In the genomic region with DNA sequence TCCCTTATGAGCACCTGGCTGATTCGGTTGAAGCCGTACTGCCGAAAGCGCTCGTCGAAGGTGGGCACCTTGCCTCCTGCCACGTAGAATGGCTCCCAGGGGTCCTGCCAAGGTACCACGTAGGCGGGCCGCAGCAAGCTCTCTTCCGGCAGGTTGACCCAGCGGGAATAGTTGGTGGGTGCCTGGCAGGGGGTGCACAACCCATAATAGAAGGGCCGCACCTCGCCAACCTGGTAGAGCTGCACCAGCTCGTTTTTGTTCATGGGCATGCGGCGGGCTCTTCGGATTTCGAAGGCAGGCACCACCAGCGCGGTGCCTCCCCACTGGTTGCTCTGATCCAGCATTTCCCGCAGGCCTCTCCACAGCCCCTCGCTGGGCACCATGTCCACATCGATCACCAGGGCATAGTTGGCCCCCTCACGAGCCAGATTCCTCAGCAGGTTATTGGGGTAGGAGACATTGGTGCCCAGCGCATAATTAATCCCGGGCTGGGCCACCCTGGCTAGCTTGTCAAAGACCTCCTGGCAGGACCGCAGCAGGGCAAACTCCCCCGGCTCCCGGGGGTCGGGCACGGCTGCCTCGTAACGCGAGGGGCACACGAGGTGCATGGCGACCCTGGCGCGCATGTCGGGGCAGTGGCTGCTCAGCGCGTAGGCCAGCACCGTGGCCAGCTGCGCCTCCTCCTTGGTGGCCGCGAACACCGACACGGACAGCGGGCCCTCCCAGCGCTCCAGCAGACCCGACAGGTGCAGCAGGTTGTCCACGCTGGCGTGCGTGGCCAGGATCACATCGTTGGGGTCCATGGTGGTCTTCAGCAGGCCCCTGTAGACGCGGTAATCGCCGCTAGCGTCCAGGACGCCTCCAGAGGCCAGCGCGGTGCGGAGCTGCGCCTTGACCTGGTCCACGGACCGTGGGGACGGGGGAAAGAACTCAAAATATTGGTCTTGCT, we compare ENCODE assay signal across 6 cellular contexts. TPM values are rescaled to one million over a fixed set of nuclear protein-coding genes. Genes with fewer than 3 reads are reported as not detected.
DNase-seq lines count a peak whose midpoint lies in the region; ATAC-seq and TF ChIP-seq lines count a peak whose summit lies in the region.

No MANE protein-coding gene starts in this region.

- H3K4me3 ChIP-seq in GM23338 = peak overlapping the region; percentile 95
- peak overlapping the region; percentile 60 for H3K4me3 ChIP-seq in mucosa of stomach (ENCODE audit: low read length)

- 16 to 30% (median 29%) methylated on average over 68 of the region's 68 CpGs for WGBS in adipose tissue, 3 donors

- H3K9me3 Mint-ChIP-seq in GM23338 = peaks cover 5% of the 10 kb centered on the region; the same call in 2 of the 3 replicates

- H3K36me3 ChIP-seq in GM23338 (ENCODE audit: insufficient read depth) = no peaks in the 10 kb centered on the region
- peaks cover 1% of the 10 kb centered on the region for H3K36me3 ChIP-seq in mucosa of stomach (ENCODE audit: control insufficient read depth, insufficient read depth, low read length)

- peak overlapping the region; percentile 96 for H3K4me3 Mint-ChIP-seq in GM23338

- H3K9me3 ChIP-seq in mucosa of stomach (ENCODE audit: control insufficient read depth, low read length) = no peaks in the 10 kb centered on the region

- peaks cover 8% of the 10 kb centered on the region; the same call in 1 of the 2 replicates for H3K27me3 ChIP-seq in GM23338 (ENCODE audit: insufficient read depth)
- no peaks in the 10 kb centered on the region for H3K27me3 ChIP-seq in mucosa of stomach (ENCODE audit: control insufficient read depth, insufficient read depth, low read length)

- peaks cover 19% of the 10 kb centered on the region for H3K36me3 Mint-ChIP-seq in GM23338 (ENCODE audit: low read depth)

- H4K20me1 ChIP-seq in GM23338 (replicated peaks; ENCODE audit: insufficient read depth) = 0 out of 2 replicates have a peak, but pooled peaks cover 3% of the 10 kb centered on the region

- H3K79me2 ChIP-seq in GM23338 (replicated peaks; ENCODE audit: insufficient read depth) = peaks cover 14% of the 10 kb centered on the region

- TF ChIP-seq CTCF in GM23338 (conservative IDR thresholded peaks at IDR 0.05; ENCODE audit: low read depth in 2 of 2) = no peak

- peak overlapping the region; percentile 99 for H2AFZ ChIP-seq in GM23338

- H3K9me2 ChIP-seq in GM23338 (ENCODE audit: insufficient read depth) = no peaks in the 10 kb centered on the region

- H3K27ac Mint-ChIP-seq in GM23338 = no peak overlapping the region

- peak overlapping the region; percentile 99 for H3K4me2 ChIP-seq in GM23338

- DNase-seq in GM23338 (ENCODE audit: low spot score) (no peak), GF-D8 (lab: John Stamatoyannopoulos, UW) (no peak), COLO829 (ENCODE audit: low spot score) (no peak)
- no peak for DNase-seq in stimulated activated CD4-positive, alpha-beta T cell treated with anti-CD3 and anti-CD28 coated beads, Interleukin-4, amount 100 ng/mL, for 1 hour

- H3K27me3 Mint-ChIP-seq in GM23338 (ENCODE audit: insufficient read depth, low read depth, poor library complexity) = peaks cover 27% of the 10 kb centered on the region

- H3K4me1 Mint-ChIP-seq in GM23338 = peaks cover 30% of the 10 kb centered on the region

- peaks cover 15% of the 10 kb centered on the region for H3K4me1 ChIP-seq in GM23338 (ENCODE audit: insufficient read depth)
- H3K4me1 ChIP-seq in mucosa of stomach (ENCODE audit: control insufficient read depth, insufficient read depth, low read length) = peaks cover 43% of the 10 kb centered on the region

- peaks cover 26% of the 10 kb centered on the region for H3F3A ChIP-seq in GM23338 (replicated peaks; ENCODE audit: low read depth)

- H3K27ac ChIP-seq in GM23338 (ENCODE audit: low read depth) (no peak overlapping the region), adipose tissue (ENCODE audit: low read depth, low read length) (peak overlapping the region; percentile 7)

- peak overlapping the region; percentile 79 for H3K9ac ChIP-seq in mucosa of stomach (ENCODE audit: low read length)

- peak; percentile 4 for ATAC-seq in GM23338

TF ChIP-seq in GM23338, 12 proteins besides CTCF, POLR2A, EP300 and RAD21:
- TF ChIP-seq, protein P1, sequence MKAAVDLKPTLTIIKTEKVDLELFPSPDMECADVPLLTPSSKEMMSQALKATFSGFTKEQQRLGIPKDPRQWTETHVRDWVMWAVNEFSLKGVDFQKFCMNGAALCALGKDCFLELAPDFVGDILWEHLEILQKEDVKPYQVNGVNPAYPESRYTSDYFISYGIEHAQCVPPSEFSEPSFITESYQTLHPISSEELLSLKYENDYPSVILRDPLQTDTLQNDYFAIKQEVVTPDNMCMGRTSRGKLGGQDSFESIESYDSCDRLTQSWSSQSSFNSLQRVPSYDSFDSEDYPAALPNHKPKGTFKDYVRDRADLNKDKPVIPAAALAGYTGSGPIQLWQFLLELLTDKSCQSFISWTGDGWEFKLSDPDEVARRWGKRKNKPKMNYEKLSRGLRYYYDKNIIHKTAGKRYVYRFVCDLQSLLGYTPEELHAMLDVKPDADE (IDR thresholded peaks at IDR 0.05) = no peak
- TF ChIP-seq, protein P2, sequence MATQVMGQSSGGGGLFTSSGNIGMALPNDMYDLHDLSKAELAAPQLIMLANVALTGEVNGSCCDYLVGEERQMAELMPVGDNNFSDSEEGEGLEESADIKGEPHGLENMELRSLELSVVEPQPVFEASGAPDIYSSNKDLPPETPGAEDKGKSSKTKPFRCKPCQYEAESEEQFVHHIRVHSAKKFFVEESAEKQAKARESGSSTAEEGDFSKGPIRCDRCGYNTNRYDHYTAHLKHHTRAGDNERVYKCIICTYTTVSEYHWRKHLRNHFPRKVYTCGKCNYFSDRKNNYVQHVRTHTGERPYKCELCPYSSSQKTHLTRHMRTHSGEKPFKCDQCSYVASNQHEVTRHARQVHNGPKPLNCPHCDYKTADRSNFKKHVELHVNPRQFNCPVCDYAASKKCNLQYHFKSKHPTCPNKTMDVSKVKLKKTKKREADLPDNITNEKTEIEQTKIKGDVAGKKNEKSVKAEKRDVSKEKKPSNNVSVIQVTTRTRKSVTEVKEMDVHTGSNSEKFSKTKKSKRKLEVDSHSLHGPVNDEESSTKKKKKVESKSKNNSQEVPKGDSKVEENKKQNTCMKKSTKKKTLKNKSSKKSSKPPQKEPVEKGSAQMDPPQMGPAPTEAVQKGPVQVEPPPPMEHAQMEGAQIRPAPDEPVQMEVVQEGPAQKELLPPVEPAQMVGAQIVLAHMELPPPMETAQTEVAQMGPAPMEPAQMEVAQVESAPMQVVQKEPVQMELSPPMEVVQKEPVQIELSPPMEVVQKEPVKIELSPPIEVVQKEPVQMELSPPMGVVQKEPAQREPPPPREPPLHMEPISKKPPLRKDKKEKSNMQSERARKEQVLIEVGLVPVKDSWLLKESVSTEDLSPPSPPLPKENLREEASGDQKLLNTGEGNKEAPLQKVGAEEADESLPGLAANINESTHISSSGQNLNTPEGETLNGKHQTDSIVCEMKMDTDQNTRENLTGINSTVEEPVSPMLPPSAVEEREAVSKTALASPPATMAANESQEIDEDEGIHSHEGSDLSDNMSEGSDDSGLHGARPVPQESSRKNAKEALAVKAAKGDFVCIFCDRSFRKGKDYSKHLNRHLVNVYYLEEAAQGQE (IDR thresholded peaks at IDR 0.05; ENCODE audit: unreplicated experiment) = no peak
- TF ChIP-seq NANOG (IDR thresholded peaks at IDR 0.05; ENCODE audit: borderline replicate concordance) (no peak), CREB1 (CRISPR knock-in tag; IDR thresholded peaks at IDR 0.05; ENCODE audit: low read depth) (no peak), ZNF331 (CRISPR knock-in tag; IDR thresholded peaks at IDR 0.05; ENCODE audit: low read depth) (no peak), ZNF114 (CRISPR knock-in tag; IDR thresholded peaks at IDR 0.05) (no peak), POLR2AphosphoS5 (IDR thresholded peaks at IDR 0.05; ENCODE audit: low read depth) (no peak)

RNA-seq across cellular contexts. Expression of a gene that starts 0.7 kb away (rescaled TPM):
- 41.9 TPM in 2 replicates for total RNA-seq in GM23338 (2014; rRNA removed; shearing (Covaris generic))
- polyA plus RNA-seq in GM23338 (2016; fragmentation: Nextera tagmentation; extraction: Ambion mirVana) (23.5 and 26.7 TPM in 2 replicates), adipose tissue (10 to 100 TPM; 12.5 to 19.9 (median 17.9) TPM)

RNA-seq across cellular contexts. Expression of a gene that starts 1.8 kb away (rescaled TPM):
- 53.6 and 59.1 TPM in 2 replicates for total RNA-seq in GM23338 (2014; rRNA removed; shearing (Covaris generic))
- polyA plus RNA-seq in GM23338 (2016; fragmentation: Nextera tagmentation; extraction: Ambion mirVana) = 61.7 and 62.2 TPM in 2 replicates
- 10 to 100 TPM; 33.5 to 40.2 (median 36.4) TPM for polyA plus RNA-seq in adipose tissue

RNA-seq across cellular contexts. Expression of a gene that starts 10.5 kb away (rescaled TPM):
- total RNA-seq in GM23338 (2014; rRNA removed; shearing (Covaris generic)) = 3.7 and 8.2 TPM in 2 replicates
- 1.9 and 2.5 TPM in 2 replicates for polyA plus RNA-seq in GM23338 (2016; fragmentation: Nextera tagmentation; extraction: Ambion mirVana)
- polyA plus RNA-seq in adipose tissue = 1 to 10 TPM; 4.8 to 9.0 (median 6.5) TPM

RNA-seq across cellular contexts. Expression of a gene that starts 24.8 kb away (rescaled TPM):
- 26.3 and 31.1 TPM in 2 replicates for total RNA-seq in GM23338 (2014; rRNA removed; shearing (Covaris generic))
- polyA plus RNA-seq in GM23338 (2016; fragmentation: Nextera tagmentation; extraction: Ambion mirVana) (26.0 TPM in 2 replicates), adipose tissue (1 to 10 TPM; 6.7 to 9.4 (median 6.8) TPM)

RNA-seq across cellular contexts. Expression of a gene that starts 29.9 kb away (rescaled TPM):
- 2.0 and 3.8 TPM in 2 replicates for total RNA-seq in GM23338 (2014; rRNA removed; shearing (Covaris generic))
- polyA plus RNA-seq in GM23338 (2016; fragmentation: Nextera tagmentation; extraction: Ambion mirVana) (2.4 and 2.7 TPM in 2 replicates), adipose tissue (100 to 1,000 TPM in 1 of 3 donors, 10 to 100 TPM in 2; 22.3 to 327 (median 55.8) TPM)
